ENCODE assay signal across 11 cellular contexts in genomic region chr1:174204697-174205308, GRCh38. TPM values are rescaled to one million over a fixed set of nuclear protein-coding genes. Genes with fewer than 3 reads are reported as not detected.
DNase-seq lines count a peak whose midpoint lies in the region; ATAC-seq and TF ChIP-seq lines count a peak whose summit lies in the region.
"Had no signal": no experiment of that assay in that cellular context is flagged by ENCODE, and none has a peak within 500 bp of the region (broad histone marks: within the 10 kb centered on the region; RNA-seq: fewer than 3 reads in every experiment).

No MANE protein-coding gene starts in this region.

- no peaks in the 10 kb centered on the region for H3K27me3 Mint-ChIP-seq in mesothelial cell of epicardium (ENCODE audit: low read depth)

- no peak overlapping the region for H3K27ac ChIP-seq in thyroid gland
- H3K27ac ChIP-seq: upper lobe of right lung had no signal

- H3K4me1 Mint-ChIP-seq in mesothelial cell of epicardium = no peaks in the 10 kb centered on the region
- H3K4me1 Mint-ChIP-seq: nephron had no signal

- TF ChIP-seq POLR2A in erythroblast (IDR thresholded peaks at IDR 0.05; ENCODE audit: low read length) = no peak
- TF ChIP-seq POLR2A in thyroid gland (IDR thresholded peaks at IDR 0.05) = no peak

- H3K9me3 ChIP-seq in thyroid gland = no peaks in the 10 kb centered on the region
- H3K9me3 ChIP-seq: upper lobe of right lung had no signal

- H3K4me3 Mint-ChIP-seq in mesothelial cell of epicardium = no peak overlapping the region
- H3K4me3 Mint-ChIP-seq: nephron had no signal

- WGBS in thyroid gland, 2 donors = 92 to 94% methylated on average over 7 of the region's 7 CpGs

- H3K4me3 ChIP-seq in thyroid gland (replicated peaks in 1 of 3) = no peak overlapping the region
- H3K4me3 ChIP-seq: upper lobe of right lung had no signal

- ATAC-seq in GM21576 (IDR thresholded peaks at IDR 0.05; ENCODE audit: unreplicated experiment) = peak; percentile 43
- no peak for ATAC-seq in GM21528 (IDR thresholded peaks at IDR 0.05; ENCODE audit: low FRiP score, unreplicated experiment)
- ATAC-seq: upper lobe of right lung had no signal

- intact Hi-C loops in thyroid gland (cut with DNase I) = no loop called here

- DNase-seq in DMS53 (lab: John Stamatoyannopoulos, UW) (peak; percentile 68), SIG-M5 (lab: John Stamatoyannopoulos, UW) (peak; percentile 81), erythroblast (lab: John Stamatoyannopoulos, UW) (peak; percentile 46 to 55), NCI-H1930 (lab: John Stamatoyannopoulos, UW) (no peak), mesothelial cell of epicardium (ENCODE audit: low spot score in 2 of 2, unreplicated experiment in 2 of 2) (no peak), thyroid gland (no peak)
- DNase-seq: stimulated activated CD4-positive, alpha-beta T cell treated with anti-CD3 and anti-CD28 coated beads, Interleukin-4, amount 100 ng/mL, for 1 hour; upper lobe of right lung had no signal

- no peaks in the 10 kb centered on the region for H3K4me1 ChIP-seq in thyroid gland
- H3K4me1 ChIP-seq: upper lobe of right lung had no signal

- no peak for TF ChIP-seq CTCF in mesothelial cell of epicardium (IDR thresholded peaks at IDR 0.05; ENCODE audit: unreplicated experiment)
- TF ChIP-seq CTCF in thyroid gland (IDR thresholded peaks at IDR 0.05) = no peak

- H3K27ac Mint-ChIP-seq in mesothelial cell of epicardium = no peak overlapping the region
- H3K27ac Mint-ChIP-seq: nephron had no signal

- no peaks in the 10 kb centered on the region for H3K27me3 ChIP-seq in thyroid gland
- H3K27me3 ChIP-seq: upper lobe of right lung had no signal

- peaks cover 6% of the 10 kb centered on the region for H3K36me3 Mint-ChIP-seq in mesothelial cell of epicardium

- H3K9me3 Mint-ChIP-seq in mesothelial cell of epicardium = peaks cover 15% of the 10 kb centered on the region

- H3K36me3 ChIP-seq in thyroid gland = no peaks in the 10 kb centered on the region
- H3K36me3 ChIP-seq: upper lobe of right lung had no signal

RNA-seq across cellular contexts. Expression of gene RABGAP1L, which starts 45.5 kb away (rescaled TPM):
- total RNA-seq in mesothelial cell of epicardium (41.1 to 48.5 TPM (median 47.0 TPM) in 3 replicates), thyroid gland (100 to 1,000 TPM in 1 of 4 donors, 10 to 100 TPM in 3; 70.5 to 100 (median 92.6) TPM)

Comparison
In these comparisons a context has a peak if more than half of its experiments do, and no peak if none do; other contexts are left out.
1. DNase-seq: peak in DMS53 (single experiment), SIG-M5 (single experiment) and erythroblast (2 of 2); none in NCI-H1930 (0 of 2), mesothelial cell of epicardium (0 of 2) and thyroid gland (0 of 2).